9 cellular contexts compared by ENCODE assay signal in the genomic region with DNA sequence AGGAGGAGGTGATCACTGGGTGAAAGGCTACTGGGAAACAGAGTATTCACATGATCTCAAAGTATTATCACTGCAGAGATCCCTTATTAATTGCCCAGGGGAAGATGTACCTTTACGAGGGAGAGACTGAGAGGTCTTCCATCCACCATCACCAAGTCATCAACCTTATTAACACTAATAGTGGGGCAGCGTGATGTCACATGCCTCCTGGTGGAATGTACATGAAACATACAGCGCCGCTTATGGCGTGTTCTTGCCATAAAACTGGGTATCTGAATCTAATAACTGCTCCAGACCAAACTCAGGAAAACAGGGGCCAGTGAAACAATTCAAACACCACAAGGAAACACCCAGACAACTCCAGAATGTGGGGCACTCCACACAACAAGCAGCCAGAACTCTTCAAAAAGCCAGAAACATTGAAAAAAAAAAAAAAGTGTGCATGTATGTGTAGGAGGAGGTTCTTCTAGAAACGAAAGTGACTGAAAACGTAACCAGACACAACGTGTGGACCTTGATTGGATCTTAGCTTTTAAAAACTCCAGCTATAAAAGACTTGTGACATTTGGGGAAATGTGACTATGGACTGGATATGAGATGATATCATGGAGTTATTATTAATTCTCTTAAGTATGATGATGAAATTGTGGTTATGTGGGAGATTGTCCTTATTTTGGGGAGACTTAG. TPM values are rescaled to one million over a fixed set of nuclear protein-coding genes. Genes with fewer than 3 reads are reported as not detected.
A peak's percentile ranks its signal among the peaks of the same experiment; 100 is the strongest.
DNase-seq lines count a peak whose midpoint lies in the region; ATAC-seq, FAIRE-seq and TF ChIP-seq lines count a peak whose summit lies in the region.
"Had no signal": no experiment of that assay in that cellular context is flagged by ENCODE, and none has a peak within 500 bp of the region (broad histone marks: within the 10 kb centered on the region; RNA-seq: fewer than 3 reads in every experiment).

No MANE protein-coding gene starts in this region.

- H3K27me3 ChIP-seq in endodermal cell (ENCODE audit: control insufficient read depth, insufficient read depth, low read length, poor library complexity, severe bottlenecking), result no peaks in the 10 kb centered on the region

- peak; percentile 90 for FAIRE-seq in GM18507 (lab: Jason Lieb, UNC)

- H3K27me3 Mint-ChIP-seq in endodermal cell (ENCODE audit: insufficient read depth), result no peaks in the 10 kb centered on the region

- peaks cover 22% of the 10 kb centered on the region for H3K4me1 Mint-ChIP-seq in endodermal cell
- peaks cover 79% of the 10 kb centered on the region for H3K4me1 Mint-ChIP-seq in stimulated activated effector memory CD8-positive, alpha-beta T cell treated with anti-CD3 and anti-CD28 coated beads, Interleukin-12 subunit alpha, Interleukin-12 subunit beta, amount 100 ng/mL, for 72 hours

- H3K36me3 Mint-ChIP-seq in endodermal cell (ENCODE audit: low read depth), result peaks cover 3% of the 10 kb centered on the region
- H3K36me3 Mint-ChIP-seq in stimulated activated effector memory CD8-positive, alpha-beta T cell treated with anti-CD3 and anti-CD28 coated beads, Interleukin-12 subunit alpha, Interleukin-12 subunit beta, amount 100 ng/mL, for 72 hours, result peaks cover 23% of the 10 kb centered on the region

- DNase-seq in GM18507 (ENCODE audit: extremely low spot score, insufficient read length, low read depth), result no peak
- peak; percentile 29 for DNase-seq in T-helper 9 cell
- no peak for DNase-seq in endodermal cell
- DNase-seq in stimulated activated effector memory CD8-positive, alpha-beta T cell treated with anti-CD3 and anti-CD28 coated beads, Interleukin-12 subunit alpha, Interleukin-12 subunit beta, amount 100 ng/mL, for 72 hours (ENCODE audit: low spot score in 2 of 2), result peak in 1 of 2 donors; percentile 58
- DNase-seq in NCI-H748 treated with DMSO at 0.1 percent for 48 hours (lab: John Stamatoyannopoulos, UW), result no peak
- DNase-seq in LoVo (ENCODE audit: low spot score), result no peak

- no peaks in the 10 kb centered on the region for H3K9me3 Mint-ChIP-seq in endodermal cell
- H3K9me3 Mint-ChIP-seq in stimulated activated effector memory CD8-positive, alpha-beta T cell treated with anti-CD3 and anti-CD28 coated beads, Interleukin-12 subunit alpha, Interleukin-12 subunit beta, amount 100 ng/mL, for 72 hours, result no peaks in the 10 kb centered on the region

- no peak overlapping the region for H3K4me3 ChIP-seq in endodermal cell (ENCODE audit: low read length)

- H3K9ac ChIP-seq in endodermal cell (ENCODE audit: extremely low read depth, low read length, poor library complexity, severe bottlenecking), result no peak overlapping the region

- H3K27ac ChIP-seq in endodermal cell (ENCODE audit: low read depth, low read length), result no peak overlapping the region

- no peaks in the 10 kb centered on the region for H3K4me1 ChIP-seq in endodermal cell (ENCODE audit: control insufficient read depth, insufficient read depth, low read length)

- 94% methylated on average over 7 to 8 of the region's 8 CpGs for WGBS in endodermal cell (ENCODE audit: insufficient coverage in 1 of 2, insufficient read length in 1 of 2), 2 experiments

- ATAC-seq in stimulated activated effector memory CD8-positive, alpha-beta T cell treated with anti-CD3 and anti-CD28 coated beads, Interleukin-12 subunit alpha, Interleukin-12 subunit beta, amount 100 ng/mL, for 72 hours, result no peak
- no peak for ATAC-seq in GM18502 (IDR thresholded peaks at IDR 0.05; ENCODE audit: poor library complexity, unreplicated experiment)
- ATAC-seq in HG02610 (IDR thresholded peaks at IDR 0.05; ENCODE audit: unreplicated experiment), result no peak
- ATAC-seq: right cardiac atrium had no signal

- H3K27ac Mint-ChIP-seq in endodermal cell, result no peak overlapping the region
- H3K27ac Mint-ChIP-seq in stimulated activated effector memory CD8-positive, alpha-beta T cell treated with anti-CD3 and anti-CD28 coated beads, Interleukin-12 subunit alpha, Interleukin-12 subunit beta, amount 100 ng/mL, for 72 hours, result peak overlapping the region; percentile 72

- no peak overlapping the region for H3K4me3 Mint-ChIP-seq in endodermal cell
- peak overlapping the region; percentile 63 for H3K4me3 Mint-ChIP-seq in stimulated activated effector memory CD8-positive, alpha-beta T cell treated with anti-CD3 and anti-CD28 coated beads, Interleukin-12 subunit alpha, Interleukin-12 subunit beta, amount 100 ng/mL, for 72 hours

- TF ChIP-seq CTCF in endodermal cell (conservative IDR thresholded peaks at IDR 0.05), result peak; percentile 46

- H3K36me3 ChIP-seq in endodermal cell (ENCODE audit: control insufficient read depth, insufficient read depth, low read length), result peaks cover 12% of the 10 kb centered on the region

- H3K9me3 ChIP-seq in endodermal cell (ENCODE audit: control insufficient read depth, low read length), result no peaks in the 10 kb centered on the region

RNA-seq across cellular contexts. Expression of a gene that starts 4.6 kb away (rescaled TPM):
- total RNA-seq in endodermal cell, result 10 to 100 TPM; 20.3 to 23.7 TPM
- 18.3 TPM for polyA plus RNA-seq in endodermal cell (2013, experiment 1 of 2)
- polyA plus RNA-seq in endodermal cell (2013, experiment 2 of 2), result 15.9 TPM

RNA-seq across cellular contexts. Expression of a gene that starts 57.9 kb away (rescaled TPM):
- 1 to 10 TPM; 3.2 to 4.2 TPM for total RNA-seq in endodermal cell
- 22.5 TPM for polyA plus RNA-seq in endodermal cell (2013, experiment 1 of 2)
- polyA plus RNA-seq in endodermal cell (2013, experiment 2 of 2), result 20.6 TPM
